8 cellular contexts compared by ENCODE assay signal in genomic region chr11:58577441-58578135, GRCh38. TPM values are rescaled to one million over a fixed set of nuclear protein-coding genes. Genes with fewer than 3 reads are reported as not detected.
DNase-seq lines count a peak whose midpoint lies in the region; ATAC-seq and TF ChIP-seq lines count a peak whose summit lies in the region.

No MANE protein-coding gene starts in this region.

- H3K27me3 ChIP-seq in psoas muscle (ENCODE audit: insufficient read depth in 3 of 3, low read length in 2 of 3) (no peaks in the 10 kb centered on the region), vagina (no peaks in the 10 kb centered on the region)

- H3K36me3 ChIP-seq in psoas muscle (ENCODE audit: insufficient read depth in 1 of 2, low read depth in 1 of 2) (no peaks in the 10 kb centered on the region), vagina (no peaks in the 10 kb centered on the region)

- H3K27ac ChIP-seq in RWPE1 = peak overlapping the region; percentile 100
- peak overlapping the region; percentile 100 for H3K27ac ChIP-seq in psoas muscle
- H3K27ac ChIP-seq in vagina = peak overlapping the region; percentile 100

- intact Hi-C loops in psoas muscle (cut with DNase I) = loop anchor here (2.0 to 5.0 kb wide), 2 partner anchors 50 to 97 kb away; no protein-coding TSS in a partner anchor
- intact Hi-C loops in vagina (cut with DNase I) = loop anchor here (5.0 kb wide), 2 partner anchors 565 to 1265 kb away; partner anchors contain the start of gene FAM111A

- DNase-seq in AG20443 (ENCODE audit: low spot score) = peak; percentile 30
- peak; percentile 82 for DNase-seq in RWPE1 (ENCODE audit: low spot score)
- peak; percentile 93 for DNase-seq in activated effector memory CD4-positive, alpha-beta T cell treated with anti-CD3 and anti-CD28 coated beads, Interleukin-2, amount 50 U/mL, for 16 hours
- DNase-seq in glomerular visceral epithelial cell (ENCODE audit: extremely low spot score) = peak; percentile 77
- DNase-seq in psoas muscle = peak; percentile 56 to 74
- no peak for DNase-seq in vagina (ENCODE audit: extremely low spot score in 2 of 2)

- H3K4me1 ChIP-seq in psoas muscle = peaks cover 69% of the 10 kb centered on the region
- H3K4me1 ChIP-seq in vagina = peaks cover 72% of the 10 kb centered on the region

- WGBS in psoas muscle, 3 donors = 0 to 1% (median 0%) methylated on average over 22 of the region's 22 CpGs

- peak overlapping the region; percentile 92 for H3K4me3 ChIP-seq in psoas muscle
- peak overlapping the region; percentile 80 to 97 for H3K4me3 ChIP-seq in vagina

- POLR2A ChIA-PET in RWPE1 (lab: Yijun Ruan, JAX; ENCODE audit: low non-redundant PET) = interaction anchor here (0.6 kb wide), 1 partner anchor 8 kb away, joined by 4 read pairs; no protein-coding TSS in a partner anchor

- H3K9me3 ChIP-seq in psoas muscle (no peaks in the 10 kb centered on the region), vagina (no peaks in the 10 kb centered on the region)

- TF ChIP-seq CTCF in RWPE1 (conservative IDR thresholded peaks at IDR 0.05; ENCODE audit: low read depth) = no peak
- no peak for TF ChIP-seq CTCF in psoas muscle (IDR thresholded peaks at IDR 0.05)
- no peak for TF ChIP-seq CTCF in vagina (IDR thresholded peaks at IDR 0.05)

- CTCF ChIA-PET in RWPE1 (lab: Yijun Ruan, JAX) = interaction anchor here (0.7 to 1.6 kb wide), 3 partner anchors 51 to 936 kb away, joined by 3 to 6 read pairs (median 3); no protein-coding TSS in a partner anchor

- ATAC-seq in GM19023 (IDR thresholded peaks at IDR 0.05; ENCODE audit: unreplicated experiment) (peak; percentile 53), HG03280 (IDR thresholded peaks at IDR 0.05; ENCODE audit: unreplicated experiment) (peak; percentile 50), psoas muscle (peak; percentile 18 to 38 (median 23))

- peak in 1 of 2 donors; percentile 70 for TF ChIP-seq POLR2A in vagina (IDR thresholded peaks at IDR 0.05)

RNA-seq across cellular contexts. Expression of gene ZFP91, which starts 1.3 kb away (rescaled TPM):
- total RNA-seq in psoas muscle (10 to 100 TPM; 68.3 to 94.1 (median 79.4) TPM), vagina (35.4 TPM)
- 10 to 100 TPM; 27.8 to 88.7 (median 49.4) TPM for polyA plus RNA-seq in psoas muscle

RNA-seq across cellular contexts. Expression of gene LPXN, which starts 1.9 kb away (rescaled TPM):
- total RNA-seq in psoas muscle (1 to 10 TPM; 2.4 to 4.7 (median 2.7) TPM), vagina (24.3 TPM)
- polyA plus RNA-seq in psoas muscle = 1 to 10 TPM in 2 of 3 donors, under 1 TPM in 1; 0.73 to 3.4 (median 3.0) TPM

RNA-seq across cellular contexts. Expression of gene CNTF, which starts 44.9 kb away (rescaled TPM):
- 1 to 10 TPM; 1.1 to 5.7 (median 3.8) TPM for total RNA-seq in psoas muscle
- 10 to 100 TPM in 1 of 3 donors, 1 to 10 TPM in 2; 1.3 to 21.2 (median 1.9) TPM for polyA plus RNA-seq in psoas muscle
- total RNA-seq in vagina = not detected

Comparison
In these comparisons a context has a peak if more than half of its experiments do, and no peak if none do; other contexts are left out.
1. DNase-seq: peak in AG20443 (single experiment), RWPE1 (single experiment), activated effector memory CD4-positive, alpha-beta T cell treated with anti-CD3 and anti-CD28 coated beads, Interleukin-2, amount 50 U/mL, for 16 hours (single experiment), glomerular visceral epithelial cell (single experiment) and psoas muscle (2 of 2); none in vagina (0 of 2).
2. Peak in every context shown above with its lines, with median percentiles within 50 percentile points of each other: ATAC-seq and H3K27ac ChIP-seq.